In genomic region chr12:15910864-15911696, GRCh38 we compare ENCODE assay signal across 1 cellular context.
TF ChIP-seq lines count a peak whose summit lies in the region.

TSS of gene DERA (plus strand) at chr12:15911332. CDS start at chr12:15911384, 52 bp downstream.

TF ChIP-seq in SK-N-SH, 30 proteins besides CTCF, POLR2A, EP300 and RAD21 (continued from another document):
- TF ChIP-seq REST (IDR thresholded peaks at IDR 0.05; ENCODE audit: low read depth, low read length), result no peak
- TF ChIP-seq FOXJ3 (CRISPR knock-in tag; IDR thresholded peaks at IDR 0.05), result no peak
- TF ChIP-seq RFX5 (IDR thresholded peaks at IDR 0.05; ENCODE audit: low read length), result no peak
- TF ChIP-seq TAF1 (IDR thresholded peaks at IDR 0.05; ENCODE audit: borderline replicate concordance, low read depth, low read length), result peak; percentile 73; the same call in 1 of the 2 replicates
- TF ChIP-seq GABPA (IDR thresholded peaks at IDR 0.05; ENCODE audit: low read depth), result no peak; the same call in 1 of the 2 replicates
- TF ChIP-seq RXRA (IDR thresholded peaks at IDR 0.05; ENCODE audit: borderline replicate concordance, low read depth), result no peak
- peak; percentile 16; the same call in 1 of the 2 replicates for TF ChIP-seq SIN3A (IDR thresholded peaks at IDR 0.05; ENCODE audit: borderline replicate concordance, low read depth, low read length)
- TF ChIP-seq TCF12 (IDR thresholded peaks at IDR 0.05), result no peak
- TF ChIP-seq SMC3 (IDR thresholded peaks at IDR 0.05; ENCODE audit: low read depth, low read length), result no peak
- TF ChIP-seq MXI1 (IDR thresholded peaks at IDR 0.05; ENCODE audit: low read depth, low read length), result peak; percentile 39
- no peak for TF ChIP-seq JUND (IDR thresholded peaks at IDR 0.05)
- no peak for TF ChIP-seq NRF1 (IDR thresholded peaks at IDR 0.05; ENCODE audit: low read depth, low read length)
- no peak for TF ChIP-seq FOSL2 (IDR thresholded peaks at IDR 0.05; ENCODE audit: borderline replicate concordance, low read depth)
- no peak for TF ChIP-seq EZH2phosphoT487 (IDR thresholded peaks at IDR 0.05; ENCODE audit: borderline replicate concordance, low read depth)
- TF ChIP-seq RCOR1 (IDR thresholded peaks at IDR 0.05; ENCODE audit: low read length), result no peak
- peak; percentile 87 for TF ChIP-seq POLR2AphosphoS5 (IDR thresholded peaks at IDR 0.05; ENCODE audit: low read depth, low read length)
TF ChIP-seq in SK-N-SH: peak in this region for 9.
